In genomic region chr7:150357277-150357676, GRCh38 we compare ENCODE assay signal across 1 cellular context.
TF ChIP-seq lines count a peak whose summit lies in the region.

No MANE protein-coding gene starts in this region.

TF ChIP-seq in HEK293, 187 proteins besides CTCF, POLR2A, EP300 and RAD21 (continued from another document):
- TF ChIP-seq PRDM10 (tag by site-specific recombination; IDR thresholded peaks at IDR 0.05), result peak; percentile 69
- TF ChIP-seq ZNF19 (tag by site-specific recombination; IDR thresholded peaks at IDR 0.05; ENCODE audit: low read depth), result no peak
- TF ChIP-seq ZBTB44 (tag by site-specific recombination; IDR thresholded peaks at IDR 0.05), result 0 out of 2 replicates have a peak, but pooled peaks have one; percentile 23
- TF ChIP-seq ZNF621 (tag by site-specific recombination; IDR thresholded peaks at IDR 0.05), result no peak
- no peak for TF ChIP-seq ZNF266 (tag by site-specific recombination; IDR thresholded peaks at IDR 0.05; ENCODE audit: low read depth)
- TF ChIP-seq OSR2 (tag by site-specific recombination; IDR thresholded peaks at IDR 0.05), result peak; percentile 86
- TF ChIP-seq ZNF211 (tag by site-specific recombination; IDR thresholded peaks at IDR 0.05; ENCODE audit: low read depth), result no peak
- no peak for TF ChIP-seq ZNF112 (tag by site-specific recombination; IDR thresholded peaks at IDR 0.05)
- TF ChIP-seq SCRT1 (tag by site-specific recombination; IDR thresholded peaks at IDR 0.05; ENCODE audit: borderline replicate concordance), result no peak
- no peak for TF ChIP-seq AEBP2 (tag by site-specific recombination; IDR thresholded peaks at IDR 0.05; ENCODE audit: borderline replicate concordance)
- TF ChIP-seq INSM2 (tag by site-specific recombination; IDR thresholded peaks at IDR 0.05), result no peak
- TF ChIP-seq ZNF416 (tag by site-specific recombination; IDR thresholded peaks at IDR 0.05), result no peak
- no peak for TF ChIP-seq HIC1 (tag by site-specific recombination; IDR thresholded peaks at IDR 0.05)
- no peak for TF ChIP-seq ZNF138 (tag by site-specific recombination; IDR thresholded peaks at IDR 0.05; ENCODE audit: borderline replicate concordance)
- TF ChIP-seq ZNF654 (tag by site-specific recombination; IDR thresholded peaks at IDR 0.05; ENCODE audit: low read depth), result no peak
- TF ChIP-seq ZNF549 (tag by site-specific recombination; IDR thresholded peaks at IDR 0.05), result no peak
- no peak for TF ChIP-seq ZNF169 (tag by site-specific recombination; IDR thresholded peaks at IDR 0.05)
- no peak for TF ChIP-seq ZBTB10 (tag by site-specific recombination; IDR thresholded peaks at IDR 0.05)
- TF ChIP-seq ZBTB17 (tag by site-specific recombination; IDR thresholded peaks at IDR 0.05), result no peak
- 0 out of 2 replicates have a peak, but pooled peaks have one; percentile 6 for TF ChIP-seq OVOL3 (tag by site-specific recombination; IDR thresholded peaks at IDR 0.05)
- no peak for TF ChIP-seq ELK4 (IDR thresholded peaks at IDR 0.05; ENCODE audit: borderline replicate concordance, low read depth, low read length)
- TF ChIP-seq ZNF248 (tag by site-specific recombination; IDR thresholded peaks at IDR 0.05), result no peak
- TF ChIP-seq ZNF670 (tag by site-specific recombination; IDR thresholded peaks at IDR 0.05; ENCODE audit: low read depth), result no peak
- TF ChIP-seq GLIS1 (tag by site-specific recombination; IDR thresholded peaks at IDR 0.05), result peak; percentile 54; the same call in 1 of the 2 replicates
- TF ChIP-seq SP7 (tag by site-specific recombination; IDR thresholded peaks at IDR 0.05), result 0 out of 2 replicates have a peak, but pooled peaks have one; percentile 29
- no peak for TF ChIP-seq EGR2 (tag by site-specific recombination; IDR thresholded peaks at IDR 0.05; ENCODE audit: low read depth)
